10 cellular contexts compared by ENCODE assay signal in genomic region chr2:28338046-28338753, GRCh38. TPM values are rescaled to one million over a fixed set of nuclear protein-coding genes. Genes with fewer than 3 reads are reported as not detected.
A peak's percentile ranks its signal among the peaks of the same experiment; 100 is the strongest.
DNase-seq lines count a peak whose midpoint lies in the region; ATAC-seq and TF ChIP-seq lines count a peak whose summit lies in the region.
"Had no signal": no experiment of that assay in that cellular context is flagged by ENCODE, and none has a peak within 500 bp of the region (broad histone marks: within the 10 kb centered on the region; RNA-seq: fewer than 3 reads in every experiment).

No MANE protein-coding gene starts in this region.

- H3K4me3 ChIP-seq in HFF-Myc (replicated peaks; ENCODE audit: low read depth, low read length), result no peak overlapping the region
- H3K4me3 ChIP-seq in coronary artery, result no peak overlapping the region
- no peak overlapping the region for H3K4me3 ChIP-seq in lower lobe of right lung
- H3K4me3 ChIP-seq in suprapubic skin, result no peak overlapping the region

- H3K36me3 ChIP-seq in lower lobe of right lung (no peaks in the 10 kb centered on the region), suprapubic skin (no peaks in the 10 kb centered on the region)

- no peaks in the 10 kb centered on the region for H3K9me3 ChIP-seq in lower lobe of right lung
- no peaks in the 10 kb centered on the region for H3K9me3 ChIP-seq in suprapubic skin

- TF ChIP-seq EP300 in suprapubic skin (IDR thresholded peaks at IDR 0.05), result no peak

- no peaks in the 10 kb centered on the region for H3K27me3 ChIP-seq in lower lobe of right lung (ENCODE audit: low read depth)
- H3K27me3 ChIP-seq in suprapubic skin, result no peaks in the 10 kb centered on the region

- no peak for TF ChIP-seq POLR2A in suprapubic skin (IDR thresholded peaks at IDR 0.05)

- peaks cover 22% of the 10 kb centered on the region for H3K4me1 ChIP-seq in lower lobe of right lung
- peaks cover 68% of the 10 kb centered on the region for H3K4me1 ChIP-seq in suprapubic skin

- peak overlapping the region; percentile 38 to 84 for H3K27ac ChIP-seq in coronary artery
- no peak overlapping the region for H3K27ac ChIP-seq in lower lobe of right lung
- no peak overlapping the region for H3K27ac ChIP-seq in suprapubic skin

- DNase-seq in HFF-Myc (ENCODE audit: extremely low read depth, low read depth), result peak; percentile 59
- peak; percentile 91 for DNase-seq in coronary artery (ENCODE audit: low spot score)
- DNase-seq in lower lobe of right lung, result no peak
- DNase-seq in suprapubic skin (ENCODE audit: low spot score in 2 of 2), result peak; percentile 89 to 92
- DNase-seq in NCI-H1048 (lab: John Stamatoyannopoulos, UW), result no peak
- DNase-seq in NCI-H2081 (lab: John Stamatoyannopoulos, UW), result no peak
- DNase-seq in cerebellar nuclear complex (lab: John Stamatoyannopoulos, UW), result no peak
- DNase-seq: OCI-M1; stimulated activated CD8-positive, alpha-beta memory T cell treated with anti-CD3 and anti-CD28 coated beads, Interleukin-4, amount 100 ng/mL, for 48 hours had no signal

- WGBS in suprapubic skin, result 26% methylated on average over 13 of the region's 13 CpGs

- intact Hi-C loops in lower lobe of right lung (cut with DNase I), result no loop called here

- TF ChIP-seq CTCF in HFF-Myc (IDR thresholded peaks at IDR 0.05; ENCODE audit: low read depth, low read length, missing control alignments) (no peak), coronary artery (IDR thresholded peaks at IDR 0.05) (no peak), lower lobe of right lung (IDR thresholded peaks at IDR 0.05) (no peak), suprapubic skin (IDR thresholded peaks at IDR 0.05) (no peak)

- ATAC-seq in lower lobe of right lung (peak; percentile 25 to 49), HG02885 (IDR thresholded peaks at IDR 0.05; ENCODE audit: poor library complexity, unreplicated experiment) (no peak)

RNA-seq across cellular contexts. Expression of gene FOSL2, which starts 54.5 kb away (rescaled TPM):
- 74.9 TPM for total RNA-seq in lower lobe of right lung
- 100 to 1,000 TPM; 298 to 370 (median 337) TPM for total RNA-seq in suprapubic skin

Comparison
In these comparisons a context has a peak if more than half of its experiments do, and no peak if none do; other contexts are left out.
1. DNase-seq: peak in HFF-Myc (single experiment), coronary artery (single experiment) and suprapubic skin (2 of 2); none in lower lobe of right lung (single experiment), NCI-H1048 (single experiment), NCI-H2081 (0 of 2) and cerebellar nuclear complex (0 of 2).
2. H3K27ac ChIP-seq: peak in coronary artery (2 of 2); none in lower lobe of right lung (single experiment) and suprapubic skin (single experiment).